Comparison of ENCODE assay signal across 8 cellular contexts in the genomic region with DNA sequence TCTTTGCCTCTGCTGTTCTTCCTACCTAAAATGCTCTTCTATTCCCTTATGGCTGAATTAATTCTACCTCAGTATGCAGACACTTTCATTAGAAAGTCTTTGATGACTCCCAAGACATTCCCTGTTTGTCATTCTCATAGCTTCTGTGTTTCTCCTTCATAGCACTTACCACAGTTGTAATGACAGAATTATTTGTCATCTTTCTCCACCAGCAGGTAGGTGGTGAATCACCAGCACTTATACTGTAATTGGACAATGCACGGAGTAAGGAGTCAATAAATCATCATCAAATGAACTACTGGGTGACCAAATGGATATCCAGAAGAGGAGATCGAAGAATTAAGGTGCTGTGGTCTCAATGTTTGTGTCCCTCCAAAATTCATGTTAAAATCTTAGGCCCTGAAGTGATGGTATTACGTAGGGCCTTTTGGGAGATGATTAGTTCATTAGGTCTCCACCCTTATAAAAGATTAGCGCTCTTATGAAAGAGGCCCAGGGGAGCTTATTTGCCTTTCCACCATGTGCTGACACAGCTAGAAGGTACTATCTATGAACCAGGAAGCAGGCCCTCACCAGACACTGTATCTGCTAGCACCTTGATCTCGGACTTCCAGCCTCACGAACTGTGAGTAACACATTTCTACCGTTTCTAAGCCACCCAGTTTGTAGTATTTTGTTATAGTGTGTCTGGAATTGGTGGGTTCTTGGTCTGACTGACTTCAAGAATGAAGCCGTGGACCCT. TPM values are rescaled to one million over a fixed set of nuclear protein-coding genes. Genes with fewer than 3 reads are reported as not detected.
DNase-seq lines count a peak whose midpoint lies in the region; ATAC-seq lines count a peak whose summit lies in the region.
"Had no signal": no experiment of that assay in that cellular context is flagged by ENCODE, and none has a peak within 500 bp of the region (broad histone marks: within the 10 kb centered on the region; RNA-seq: fewer than 3 reads in every experiment).

No MANE protein-coding gene starts in this region.

- ATAC-seq in HG02973 (IDR thresholded peaks at IDR 0.05; ENCODE audit: unreplicated experiment): no peak

- no peak overlapping the region for H2BK120ac ChIP-seq in neuronal stem cell (ENCODE audit: low read depth, low read length)

- peaks cover 78% of the 10 kb centered on the region for H3K4me1 ChIP-seq in Karpas-422 (ENCODE audit: low read length)
- H3K4me1 ChIP-seq in neuronal stem cell (ENCODE audit: control insufficient read depth in 2 of 2, insufficient read depth in 1 of 2, low read depth in 1 of 2, low read length in 2 of 2): peaks cover 4 to 20% of the 10 kb centered on the region in 2 donors

- DNase-seq in Daoy (ENCODE audit: low read depth) (peak; percentile 37), Karpas-422 (peak; percentile 65), neuronal stem cell (ENCODE audit: low spot score) (no peak), NCI-H2081 treated with DMSO at 0.1 percent for 48 hours (lab: John Stamatoyannopoulos, UW) (no peak), substantia nigra (lab: John Stamatoyannopoulos, UW) (no peak)
- DNase-seq: T1000 had no signal

- peaks cover 3% of the 10 kb centered on the region for H3K79me1 ChIP-seq in neuronal stem cell (ENCODE audit: low read depth, low read length)

- H3K79me2 ChIP-seq in Karpas-422 (ENCODE audit: low read length): peaks cover 55% of the 10 kb centered on the region

- no CpG with 5 or more reads among the region's 8 CpGs for WGBS in neuronal stem cell (ENCODE audit: extremely low coverage in 2 of 2, insufficient read length in 2 of 2, insufficient replicate concordance in 1 of 2), 2 donors

- peaks cover 22% of the 10 kb centered on the region for H4K20me1 ChIP-seq in Karpas-422 (ENCODE audit: insufficient read depth, low read depth, low read length)

- H3K9ac ChIP-seq in Karpas-422 (ENCODE audit: low read length) (no peak overlapping the region), neuronal stem cell (ENCODE audit: low read depth, low read length, poor library complexity) (no peak overlapping the region)

- no peak overlapping the region for H2AK5ac ChIP-seq in neuronal stem cell (ENCODE audit: low read depth, low read length)

- H3K27ac ChIP-seq in Karpas-422 (ENCODE audit: low read length) (peak overlapping the region; percentile 94), angular gyrus (ENCODE audit: low read depth, low read length) (peak overlapping the region; percentile 22), neuronal stem cell (replicated peaks; ENCODE audit: low read length) (no peak overlapping the region), substantia nigra (ENCODE audit: low read depth, low read length, poor library complexity, severe bottlenecking) (no peak overlapping the region)

- H3K4me2 ChIP-seq in Karpas-422 (ENCODE audit: low read depth, low read length, poor library complexity, severe bottlenecking) (no peak overlapping the region), neuronal stem cell (ENCODE audit: insufficient read depth, low read length, poor library complexity, severe bottlenecking) (no peak overlapping the region)

- no peak overlapping the region for H4K8ac ChIP-seq in neuronal stem cell (ENCODE audit: low read depth, low read length)

- H3K27me3 ChIP-seq in Karpas-422 (ENCODE audit: low read length): no peaks in the 10 kb centered on the region
- no peaks in the 10 kb centered on the region for H3K27me3 ChIP-seq in neuronal stem cell (ENCODE audit: control insufficient read depth in 3 of 3, insufficient read depth in 3 of 3, low read depth in 1 of 3, low read length in 3 of 3)

- no peak overlapping the region for H3K18ac ChIP-seq in neuronal stem cell (ENCODE audit: low read length)

- H3K36me3 ChIP-seq in Karpas-422 (ENCODE audit: insufficient read depth, low read length): peaks cover 18% of the 10 kb centered on the region; the same call in 1 of the 2 replicates
- peaks cover 0 to 8% of the 10 kb centered on the region in 2 donors for H3K36me3 ChIP-seq in neuronal stem cell (replicated peaks in 1 of 2; ENCODE audit: control insufficient read depth in 2 of 2, insufficient read depth in 2 of 2, low read length in 2 of 2)

- H3K4me3 ChIP-seq in Karpas-422 (ENCODE audit: low read length): no peak overlapping the region; the same call in 1 of the 2 replicates
- no peak overlapping the region for H3K4me3 ChIP-seq in neuronal stem cell (ENCODE audit: low read length in 2 of 2)

- H2AFZ ChIP-seq in Karpas-422 (ENCODE audit: low read length) (no peak overlapping the region), neuronal stem cell (ENCODE audit: low read length) (peak overlapping the region; percentile 69)

- H2BK15ac ChIP-seq in neuronal stem cell (ENCODE audit: low read length): no peak overlapping the region

- H2BK5ac ChIP-seq in neuronal stem cell (ENCODE audit: low read length): no peak overlapping the region

- no peak overlapping the region for H3K4ac ChIP-seq in neuronal stem cell (ENCODE audit: low read length)

- no peak overlapping the region for H3K14ac ChIP-seq in neuronal stem cell (ENCODE audit: low read length)

- no peak overlapping the region for H3K23ac ChIP-seq in neuronal stem cell (ENCODE audit: low read depth, low read length, poor library complexity)

- H2BK12ac ChIP-seq in neuronal stem cell (ENCODE audit: low read length): no peak overlapping the region

- H3K9me2 ChIP-seq in Karpas-422 (replicated peaks; ENCODE audit: insufficient read depth, low read length): no peaks in the 10 kb centered on the region

- H4K91ac ChIP-seq in neuronal stem cell (ENCODE audit: low read depth, low read length, poor library complexity): no peak overlapping the region

- H3K9me3 ChIP-seq in Karpas-422 (ENCODE audit: low read length) (no peaks in the 10 kb centered on the region), neuronal stem cell (replicated peaks in 1 of 2; ENCODE audit: control insufficient read depth in 2 of 2, insufficient read depth in 1 of 2, low read depth in 1 of 2, low read length in 2 of 2) (no peaks in the 10 kb centered on the region)

RNA-seq across cellular contexts. Expression of a gene that starts 2.4 kb away (rescaled TPM):
- 487 and 555 TPM in 2 replicates for total RNA-seq in Daoy (2014; rRNA removed; shearing (Covaris generic))
- total RNA-seq in Karpas-422 (2014; rRNA removed; shearing (Covaris generic); ENCODE audit: low replicate concordance): 242 and 276 TPM in 2 replicates
- polyA plus RNA-seq in neuronal stem cell (2013, experiment 1 of 2): 277 TPM
- 277 TPM for polyA plus RNA-seq in neuronal stem cell (2013, experiment 2 of 2)

RNA-seq across cellular contexts. Expression of a gene that starts 51.4 kb away (rescaled TPM):
- 67.2 and 82.4 TPM in 2 replicates for total RNA-seq in Daoy (2014; rRNA removed; shearing (Covaris generic))
- total RNA-seq in Karpas-422 (2014; rRNA removed; shearing (Covaris generic); ENCODE audit: low replicate concordance): 16.2 and 27.3 TPM in 2 replicates
- 26.9 TPM for polyA plus RNA-seq in neuronal stem cell (2013, experiment 1 of 2)
- 27.3 TPM for polyA plus RNA-seq in neuronal stem cell (2013, experiment 2 of 2)

RNA-seq across cellular contexts. Expression of a gene that starts 54.6 kb away (rescaled TPM):
- 22.6 and 35.8 TPM in 2 replicates for total RNA-seq in Daoy (2014; rRNA removed; shearing (Covaris generic))
- total RNA-seq in Karpas-422 (2014; rRNA removed; shearing (Covaris generic); ENCODE audit: low replicate concordance): 34.8 and 38.3 TPM in 2 replicates
- 0.07 TPM for polyA plus RNA-seq in neuronal stem cell (2013, experiment 1 of 2)
- not detected for polyA plus RNA-seq in neuronal stem cell (2013, experiment 2 of 2)

RNA-seq across cellular contexts. Expression of a gene that starts 56.7 kb away (rescaled TPM):
- 24.1 and 27.1 TPM in 2 replicates for total RNA-seq in Daoy (2014; rRNA removed; shearing (Covaris generic))
- total RNA-seq in Karpas-422 (2014; rRNA removed; shearing (Covaris generic); ENCODE audit: low replicate concordance): 18.9 and 28.6 TPM in 2 replicates
- 4.1 TPM for polyA plus RNA-seq in neuronal stem cell (2013, experiment 1 of 2)
- 4.3 TPM for polyA plus RNA-seq in neuronal stem cell (2013, experiment 2 of 2)

Comparison
In these comparisons a context has a peak if more than half of its experiments do, and no peak if none do; other contexts are left out.
1. DNase-seq: peak in Daoy (single experiment) and Karpas-422 (single experiment); none in neuronal stem cell (single experiment), NCI-H2081 treated with DMSO at 0.1 percent for 48 hours (single experiment) and substantia nigra (0 of 49).
2. H3K27ac ChIP-seq: peak in Karpas-422 (single experiment) and angular gyrus (single experiment); none in neuronal stem cell (single experiment) and substantia nigra (single experiment).